Comparison of ENCODE assay signal across 9 cellular contexts in genomic region chr7:38105874-38106483, GRCh38.
DNase-seq lines count a peak whose midpoint lies in the region; ATAC-seq and TF ChIP-seq lines count a peak whose summit lies in the region.
"Had no signal": no experiment of that assay in that cellular context is flagged by ENCODE, and none has a peak within 500 bp of the region (broad histone marks: within the 10 kb centered on the region; RNA-seq: fewer than 3 reads in every experiment).

No MANE protein-coding gene starts in this region.

- H3K4me2 ChIP-seq in neural progenitor cell: no peak overlapping the region
- H3K4me2 ChIP-seq: BLaER1 had no signal

- CTCF ChIA-PET in T-cell (lab: Charles Lee): interaction anchor here (0.6 to 4.9 kb wide), 5 partner anchors 110 to 270 kb away, joined by 3 to 39 read pairs (median 4); no protein-coding TSS in a partner anchor

- H3K9me3 ChIP-seq in neural progenitor cell (ENCODE audit: low read depth): no peaks in the 10 kb centered on the region
- H3K9me3 ChIP-seq: BLaER1 had no signal

- POLR2A ChIA-PET in T-cell (lab: Charles Lee): interaction anchor here in 1 of 2 donors (0.7 kb wide), 1 partner anchor 1637 kb away, joined by 3 read pairs; no protein-coding TSS in a partner anchor

- H4K20me1 ChIP-seq in neural progenitor cell (ENCODE audit: low read depth): no peaks in the 10 kb centered on the region
- H4K20me1 ChIP-seq: BLaER1 had no signal

- no peaks in the 10 kb centered on the region for H3K4me1 ChIP-seq in neural progenitor cell

- no peaks in the 10 kb centered on the region for H3K36me3 ChIP-seq in neural progenitor cell
- H3K36me3 ChIP-seq: BLaER1 had no signal

- peak; percentile 10 to 68 (median 47) for DNase-seq in NCI-H1417 (lab: John Stamatoyannopoulos, UW)
- no peak for DNase-seq in NCI-H1417 treated with DMSO at 0.1 percent for 48 hours (lab: John Stamatoyannopoulos, UW)
- DNase-seq in NCI-H1105 treated with DMSO at 0.1 percent for 48 hours (lab: John Stamatoyannopoulos, UW): peak; percentile 64
- peak in 2 of 34 experiments; percentile 3 to 20 for DNase-seq in T-cell
- DNase-seq in fibroblast of mammary gland (ENCODE audit: low read depth): peak; percentile 60
- DNase-seq in neural progenitor cell (ENCODE audit: low spot score): peak; percentile 58
- DNase-seq in cortex of kidney (lab: John Stamatoyannopoulos, UW): no peak

- H3K27ac Mint-ChIP-seq in T-cell (peak overlapping the region in 1 of 2 donors; percentile 45), neural progenitor cell (no peak overlapping the region)

- peak; percentile 68 for ATAC-seq in GM21576 (IDR thresholded peaks at IDR 0.05; ENCODE audit: unreplicated experiment)
- peak in 3 of 4 experiments; percentile 55 to 58 (median 55) for ATAC-seq in T-cell (replicated peaks in 1 of 4)

- H3K9ac ChIP-seq in neural progenitor cell: no peak overlapping the region
- H3K9ac ChIP-seq: BLaER1 had no signal

- H3K27me3 Mint-ChIP-seq in T-cell: peaks cover 0 to 8% of the 10 kb centered on the region in 2 donors
- H3K27me3 Mint-ChIP-seq in neural progenitor cell (ENCODE audit: insufficient read depth, low read depth): no peaks in the 10 kb centered on the region

- peak overlapping the region; percentile 23 for H2AFZ ChIP-seq in neural progenitor cell (replicated peaks)

- H3K36me3 Mint-ChIP-seq in T-cell (no peaks in the 10 kb centered on the region), neural progenitor cell (no peaks in the 10 kb centered on the region)

- H3K4me3 ChIP-seq in fibroblast of mammary gland (ENCODE audit: control insufficient read depth, low read depth, low read length) (no peak overlapping the region), neural progenitor cell (no peak overlapping the region)
- H3K4me3 ChIP-seq: BLaER1 had no signal

- H3K27me3 ChIP-seq in neural progenitor cell: no peaks in the 10 kb centered on the region
- H3K27me3 ChIP-seq: BLaER1 had no signal

- peaks cover 0 to 2% (median 0%) of the 10 kb centered on the region in 3 donors for H3K4me1 Mint-ChIP-seq in T-cell
- H3K4me1 Mint-ChIP-seq in neural progenitor cell: no peaks in the 10 kb centered on the region

- no peaks in the 10 kb centered on the region for H3F3A ChIP-seq in neural progenitor cell (ENCODE audit: low read depth)

- H3K79me2 ChIP-seq in neural progenitor cell (ENCODE audit: low read depth): no peaks in the 10 kb centered on the region

- H3K27ac ChIP-seq in neural progenitor cell: no peak overlapping the region
- H3K27ac ChIP-seq: BLaER1 had no signal

- H3K9me3 Mint-ChIP-seq in T-cell: no peaks in the 10 kb centered on the region
- H3K9me3 Mint-ChIP-seq in neural progenitor cell: no peaks in the 10 kb centered on the region

- TF ChIP-seq CTCF in fibroblast of mammary gland (conservative IDR thresholded peaks at IDR 0.05; ENCODE audit: control insufficient read depth, insufficient read depth, low read depth, low read length): peak; percentile 58
- TF ChIP-seq CTCF in neural progenitor cell (IDR thresholded peaks at IDR 0.05): peak; percentile 73

- H3K4me3 Mint-ChIP-seq in T-cell (no peak overlapping the region), neural progenitor cell (no peak overlapping the region)

Comparison
In these comparisons a context has a peak if more than half of its experiments do, and no peak if none do; other contexts are left out.
1. DNase-seq: peak in NCI-H1417 (3 of 3), NCI-H1105 treated with DMSO at 0.1 percent for 48 hours (single experiment), fibroblast of mammary gland (single experiment) and neural progenitor cell (single experiment); none in NCI-H1417 treated with DMSO at 0.1 percent for 48 hours (single experiment) and cortex of kidney (single experiment).